In the genomic region with DNA sequence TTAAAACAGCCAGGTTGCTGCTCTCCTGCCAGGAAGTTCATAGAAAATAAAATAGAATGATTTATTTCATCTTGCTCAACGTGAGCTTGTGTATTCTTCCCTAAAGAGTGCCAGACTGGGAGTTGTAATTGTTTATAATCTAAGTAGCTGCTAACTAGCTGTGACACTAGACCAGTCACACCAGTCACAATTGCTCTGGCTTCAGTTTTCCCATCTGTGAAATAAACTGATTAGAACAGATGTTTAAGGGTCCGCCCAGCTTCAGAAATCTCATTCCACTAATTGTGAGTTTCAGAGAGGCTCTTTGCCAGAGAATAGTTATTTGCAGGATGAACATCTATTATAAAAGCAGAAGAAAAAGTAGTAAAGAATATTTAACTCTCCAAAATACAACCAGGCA, we compare ENCODE assay signal across 25 cellular contexts. TPM values are rescaled to one million over a fixed set of nuclear protein-coding genes. Genes with fewer than 3 reads are reported as not detected.
DNase-seq lines count a peak whose midpoint lies in the region; FAIRE-seq and TF ChIP-seq lines count a peak whose summit lies in the region.
"Had no signal": no experiment of that assay in that cellular context is flagged by ENCODE, and none has a peak within 500 bp of the region (broad histone marks: within the 10 kb centered on the region; RNA-seq: fewer than 3 reads in every experiment).

No MANE protein-coding gene starts in this region.

- H3K4me1 ChIP-seq in Loucy (ENCODE audit: insufficient read depth, low read length, poor library complexity, severe bottlenecking) (peaks cover 7% of the 10 kb centered on the region), keratinocyte (ENCODE audit: control insufficient read depth, extremely low read depth, insufficient read depth, low read length) (no peaks in the 10 kb centered on the region), neural progenitor cell (no peaks in the 10 kb centered on the region)

- dilution Hi-C loops in keratinocyte (cut with MboI; ENCODE audit: extremely low pct_ligation_motif_present, low sequenced_read_pairs) = no loop called here

- FAIRE-seq in keratinocyte (lab: Jason Lieb, UNC) = no peak
- FAIRE-seq: A549, D721Med, H54, HepG2, K562 had no signal

- TF ChIP-seq CTCF in Loucy (conservative IDR thresholded peaks at IDR 0.05; ENCODE audit: low read length) (no peak), VCaP (conservative IDR thresholded peaks at IDR 0.05) (no peak), keratinocyte (optimal IDR thresholded peaks at IDR 0.05 in 1 of 3, IDR thresholded peaks at IDR 0.05 in 1 of 3, conservative IDR thresholded peaks at IDR 0.05 in 1 of 3; ENCODE audit: extremely low read depth in 1 of 3, insufficient read depth in 2 of 3, low read length in 3 of 3) (no peak), neural progenitor cell (IDR thresholded peaks at IDR 0.05) (no peak)

- H3K4me3 ChIP-seq in Loucy (ENCODE audit: low read length, poor library complexity, severe bottlenecking) (no peak overlapping the region), keratinocyte (ENCODE audit: control insufficient read depth in 2 of 3, extremely low read depth in 1 of 3, insufficient read depth in 2 of 3, low read depth in 1 of 3, low read length in 3 of 3) (no peak overlapping the region), neural progenitor cell (no peak overlapping the region)
- H3K4me3 ChIP-seq: A549; BLaER1 treated with 17β-estradiol and CSF1 and Interleukin-3, amounts not matched to agents 10 nM and 100 nM; K562 had no signal

- H3K27me3 Mint-ChIP-seq in neural progenitor cell (ENCODE audit: insufficient read depth, low read depth) = no peaks in the 10 kb centered on the region
- H3K27me3 Mint-ChIP-seq: CD4-positive, alpha-beta T cell had no signal

- DNase-seq in keratinocyte (ENCODE audit: low read depth, low spot score) (no peak), neural progenitor cell (ENCODE audit: low spot score) (no peak), NCI-H2196 treated with DMSO at 0.1 percent for 48 hours (lab: John Stamatoyannopoulos, UW; ENCODE audit: unreplicated experiment) (no peak), DMS114 treated with DMSO at 0.1 percent for 48 hours (lab: John Stamatoyannopoulos, UW; ENCODE audit: unreplicated experiment) (no peak), HCEC 1CT (no peak)
- DNase-seq: AML-193; CD4-positive, alpha-beta T cell; DMS53; Kasumi-1; MV-4-11; NCI-H1105; NCI-H1436 treated with DMSO at 0.1 percent for 48 hours; NCI-H187 treated with DMSO at 0.1 percent for 48 hours; NCI-H2171 treated with DMSO at 0.1 percent for 48 hours; NCI-H774; SHP77 had no signal

- peak overlapping the region; percentile 78 for H3K27ac ChIP-seq in VCaP
- H3K27ac ChIP-seq in keratinocyte (ENCODE audit: control insufficient read depth, insufficient read depth, low read length) = no peak overlapping the region
- no peak overlapping the region for H3K27ac ChIP-seq in neural progenitor cell
- H3K27ac ChIP-seq: A549; BLaER1 treated with 17β-estradiol and CSF1 and Interleukin-3, amounts not matched to agents 10 nM and 100 nM; RWPE1 had no signal

- no peak overlapping the region for H3K4me2 ChIP-seq in Loucy (ENCODE audit: low read depth, low read length, poor library complexity, severe bottlenecking)
- H3K4me2 ChIP-seq in keratinocyte (ENCODE audit: control insufficient read depth, extremely low read depth, insufficient read depth, low read depth, low read length) = peak overlapping the region; percentile 13
- no peak overlapping the region for H3K4me2 ChIP-seq in neural progenitor cell
- H3K4me2 ChIP-seq: A549; BLaER1 treated with 17β-estradiol and CSF1 and Interleukin-3, amounts not matched to agents 10 nM and 100 nM had no signal

- H3K9me3 Mint-ChIP-seq in neural progenitor cell = no peaks in the 10 kb centered on the region
- H3K9me3 Mint-ChIP-seq: CD4-positive, alpha-beta T cell had no signal

- H3K27ac Mint-ChIP-seq in neural progenitor cell = no peak overlapping the region
- H3K27ac Mint-ChIP-seq: CD4-positive, alpha-beta T cell had no signal

- H3K27me3 ChIP-seq in Loucy (ENCODE audit: insufficient read depth, low read length, poor library complexity, severe bottlenecking) = no peaks in the 10 kb centered on the region
- no peaks in the 10 kb centered on the region for H3K27me3 ChIP-seq in keratinocyte (ENCODE audit: control insufficient read depth, extremely low read depth, insufficient read depth, low read length)
- H3K27me3 ChIP-seq in neural progenitor cell = no peaks in the 10 kb centered on the region
- H3K27me3 ChIP-seq: BLaER1 treated with 17β-estradiol and CSF1 and Interleukin-3, amounts not matched to agents 10 nM and 100 nM had no signal

- no peaks in the 10 kb centered on the region for H4K20me1 ChIP-seq in Loucy (ENCODE audit: insufficient read depth, low read length, poor library complexity, severe bottlenecking)
- H4K20me1 ChIP-seq in keratinocyte (ENCODE audit: control insufficient read depth, extremely low read depth, insufficient read depth, low read length) = no peaks in the 10 kb centered on the region
- no peaks in the 10 kb centered on the region for H4K20me1 ChIP-seq in neural progenitor cell (ENCODE audit: low read depth)
- H4K20me1 ChIP-seq: BLaER1 treated with 17β-estradiol and CSF1 and Interleukin-3, amounts not matched to agents 10 nM and 100 nM had no signal

- H3K9ac ChIP-seq in Loucy (ENCODE audit: low read depth, low read length, poor library complexity, severe bottlenecking) (no peak overlapping the region), keratinocyte (ENCODE audit: control insufficient read depth, extremely low read depth, insufficient read depth, low read length) (no peak overlapping the region), neural progenitor cell (no peak overlapping the region)
- H3K9ac ChIP-seq: BLaER1 treated with 17β-estradiol and CSF1 and Interleukin-3, amounts not matched to agents 10 nM and 100 nM had no signal

- no peaks in the 10 kb centered on the region for H3K9me1 ChIP-seq in keratinocyte (ENCODE audit: control insufficient read depth, extremely low read depth, insufficient read depth, low read length)

- H2AFZ ChIP-seq in Loucy (ENCODE audit: low read length) (0 out of 2 replicates have a peak overlapping the region, but pooled peaks have one; percentile 44), keratinocyte (ENCODE audit: control insufficient read depth, low read length) (no peak overlapping the region), neural progenitor cell (replicated peaks) (peak overlapping the region; percentile 4)

- H3K9me2 ChIP-seq in Loucy (replicated peaks; ENCODE audit: low read depth, low read length) = no peaks in the 10 kb centered on the region

- H3K36me3 Mint-ChIP-seq in neural progenitor cell = no peaks in the 10 kb centered on the region

- peaks cover 6% of the 10 kb centered on the region for H3K4me1 Mint-ChIP-seq in neural progenitor cell

- H3K36me3 ChIP-seq in Loucy (ENCODE audit: insufficient read depth, low read length) (no peaks in the 10 kb centered on the region), keratinocyte (ENCODE audit: control insufficient read depth in 2 of 2, extremely low read depth in 1 of 2, insufficient read depth in 2 of 2, low read length in 2 of 2) (no peaks in the 10 kb centered on the region), neural progenitor cell (no peaks in the 10 kb centered on the region)
- H3K36me3 ChIP-seq: BLaER1 treated with 17β-estradiol and CSF1 and Interleukin-3, amounts not matched to agents 10 nM and 100 nM had no signal

- H3F3A ChIP-seq in Loucy (ENCODE audit: low read depth) (no peaks in the 10 kb centered on the region), neural progenitor cell (ENCODE audit: low read depth) (no peaks in the 10 kb centered on the region)

- H3K4me3 Mint-ChIP-seq in neural progenitor cell = no peak overlapping the region
- H3K4me3 Mint-ChIP-seq: CD4-positive, alpha-beta T cell had no signal

- no peaks in the 10 kb centered on the region for H3K9me3 ChIP-seq in Loucy (ENCODE audit: insufficient read depth, low read depth, low read length)
- no peaks in the 10 kb centered on the region for H3K9me3 ChIP-seq in keratinocyte (ENCODE audit: control insufficient read depth, low read depth, low read length)
- no peaks in the 10 kb centered on the region for H3K9me3 ChIP-seq in neural progenitor cell (ENCODE audit: low read depth)
- H3K9me3 ChIP-seq: A549; BLaER1 treated with 17β-estradiol and CSF1 and Interleukin-3, amounts not matched to agents 10 nM and 100 nM had no signal

- H3K79me2 ChIP-seq in Loucy (ENCODE audit: insufficient read depth, low read length) (no peaks in the 10 kb centered on the region), keratinocyte (ENCODE audit: control insufficient read depth, insufficient read depth, low read length) (no peaks in the 10 kb centered on the region), neural progenitor cell (ENCODE audit: low read depth) (no peaks in the 10 kb centered on the region)

RNA-seq across cellular contexts. Expression of a gene that starts 55.6 kb away (rescaled TPM):
- polyA plus RNA-seq in keratinocyte = 14.0 to 28.2 TPM (median 27.8 TPM) in 3 replicates
- 10.3 TPM for polyA plus RNA-seq in keratinocyte (2011; ENCODE audit: low read depth)
- polyA plus RNA-seq in keratinocyte (2011; cell fraction: cytosol; rRNA removed) = 4.5 and 9.4 TPM in 2 replicates
- polyA plus RNA-seq in keratinocyte (2011; cell fraction: nucleus; rRNA removed) = 51.3 and 56.0 TPM in 2 replicates
- polyA plus RNA-seq in keratinocyte (2012; ENCODE audit: low replicate concordance) = 7.1 and 9.0 TPM in 2 replicates
- 25.4 to 116 TPM (median 61.2 TPM) in 3 replicates for polyA minus RNA-seq in keratinocyte
- 10.7 TPM for polyA minus RNA-seq in keratinocyte (2011; cell fraction: cytosol; rRNA and poly(A)+ RNA removed)
- polyA minus RNA-seq in keratinocyte (2011; cell fraction: nucleus; rRNA and poly(A)+ RNA removed) = 52.9 and 102 TPM in 2 replicates
- 79.1 and 99.1 TPM in 2 replicates for total RNA-seq in neural progenitor cell (ENCODE audit: low replicate concordance)
